In genomic region chr17:42321555-42321954, GRCh38 we compare ENCODE assay signal across 16 cellular contexts. TPM values are rescaled to one million over a fixed set of nuclear protein-coding genes. Genes with fewer than 3 reads are reported as not detected.
DNase-seq lines count a peak whose midpoint lies in the region; ATAC-seq and TF ChIP-seq lines count a peak whose summit lies in the region.
"Had no signal": no experiment of that assay in that cellular context is flagged by ENCODE, and none has a peak within 500 bp of the region (broad histone marks: within the 10 kb centered on the region; RNA-seq: fewer than 3 reads in every experiment).

No MANE protein-coding gene starts in this region.

- H3K27ac Mint-ChIP-seq in CD4-positive, alpha-beta memory T cell: peak overlapping the region in 6 of 7 donors; percentile 46 to 86 (median 77)
- peak overlapping the region; percentile 63 for H3K27ac Mint-ChIP-seq in chondrocyte (ENCODE audit: unreplicated experiment)
- H3K27ac Mint-ChIP-seq: activated B cell treated with CpG ODN at 0.5 μM for 24 hours, nephron progenitor cell had no signal

- peaks cover 42% of the 10 kb centered on the region for H3K36me3 ChIP-seq in CD4-positive, alpha-beta memory T cell (ENCODE audit: insufficient read depth, low read length)
- H3K36me3 ChIP-seq in Panc1 (ENCODE audit: control insufficient read depth, insufficient read depth, low read length) (peaks cover 10% of the 10 kb centered on the region; the same call in 1 of the 2 replicates), gastrocnemius medialis (peaks cover 0 to 87% of the 10 kb centered on the region in 2 donors)

- intact Hi-C loops in CD4-positive, alpha-beta memory T cell (cut with micrococcal nuclease): loop anchor here (5.0 kb wide), 1 partner anchor 66 kb away; the partner anchor contains the start of gene STAT3
- intact Hi-C loops in Panc1 (cut with micrococcal nuclease; ENCODE audit: unreplicated experiment): loop anchor here (10.0 kb wide), 1 partner anchor 63 kb away; the partner anchor contains the start of gene STAT3
- intact Hi-C loops in gastrocnemius medialis (cut with DNase I; ENCODE audit: low total_unique reads): loop anchor here (5.0 kb wide), 1 partner anchor 196 kb away; no protein-coding TSS in a partner anchor
- intact Hi-C loops in left colon (cut with DNase I, micrococcal nuclease): no loop called here

- no peak overlapping the region for H3K27ac ChIP-seq in CD4-positive, alpha-beta memory T cell (ENCODE audit: low read depth, low read length)
- peak overlapping the region; percentile 98 for H3K27ac ChIP-seq in Panc1 (ENCODE audit: low read length)
- peak overlapping the region in 1 of 4 donors; percentile 47 for H3K27ac ChIP-seq in gastrocnemius medialis

- H3K4me3 Mint-ChIP-seq in CD4-positive, alpha-beta memory T cell: peak overlapping the region in 1 of 8 donors; percentile 43
- H3K4me3 Mint-ChIP-seq in chondrocyte (ENCODE audit: unreplicated experiment): no peak overlapping the region
- H3K4me3 Mint-ChIP-seq: activated B cell treated with CpG ODN at 0.5 μM for 24 hours, nephron progenitor cell had no signal

- H3K27me3 ChIP-seq in CD4-positive, alpha-beta memory T cell (ENCODE audit: insufficient read depth, low read length): no peaks in the 10 kb centered on the region
- no peaks in the 10 kb centered on the region for H3K27me3 ChIP-seq in Panc1 (ENCODE audit: control insufficient read depth, insufficient read depth, low read length)
- H3K27me3 ChIP-seq in gastrocnemius medialis: no peaks in the 10 kb centered on the region
- H3K27me3 ChIP-seq: Peyer's patch, suprapubic skin had no signal

- H3K36me3 Mint-ChIP-seq in CD4-positive, alpha-beta memory T cell: peaks cover 46 to 70% of the 10 kb centered on the region in 2 donors
- peaks cover 48% of the 10 kb centered on the region for H3K36me3 Mint-ChIP-seq in chondrocyte (ENCODE audit: low read depth)

- peaks cover 27% of the 10 kb centered on the region for H3K4me1 ChIP-seq in CD4-positive, alpha-beta memory T cell (ENCODE audit: insufficient read depth, low read length)
- H3K4me1 ChIP-seq in Panc1 (ENCODE audit: control insufficient read depth, insufficient read depth, low read length) (peaks cover 49% of the 10 kb centered on the region), gastrocnemius medialis (peaks cover 8 to 22% of the 10 kb centered on the region in 2 donors)

- H3K9me3 ChIP-seq in CD4-positive, alpha-beta memory T cell (ENCODE audit: control insufficient read depth in 1 of 2, low read length in 2 of 2): no peaks in the 10 kb centered on the region
- no peaks in the 10 kb centered on the region for H3K9me3 ChIP-seq in Panc1 (ENCODE audit: control insufficient read depth, insufficient read depth, low read depth, low read length)
- H3K9me3 ChIP-seq in gastrocnemius medialis: no peaks in the 10 kb centered on the region
- H3K9me3 ChIP-seq: Peyer's patch, SK-N-SH, suprapubic skin had no signal

- POLR2A ChIA-PET in CD4-positive, alpha-beta memory T cell (lab: Charles Lee; ENCODE audit: partially characterized antibody): interaction anchor here (0.7 to 4.3 kb wide), 7 partner anchors 9 to 93 kb away, joined by 3 to 30 read pairs (median 5); partner anchors contain the start of gene STAT3
- POLR2A ChIA-PET in Panc1 (lab: Charles Lee): no interaction called here

- no peak for DNase-seq in CD4-positive, alpha-beta memory T cell
- DNase-seq in G401 (ENCODE audit: low spot score) (peak; percentile 92), Panc1 (ENCODE audit: low read depth, low spot score) (no peak), chondrocyte (ENCODE audit: low spot score) (no peak), SKM-1 (lab: John Stamatoyannopoulos, UW; ENCODE audit: unreplicated experiment) (no peak), gastrocnemius medialis (no peak), left colon (no peak)
- DNase-seq: activated B cell treated with CpG ODN at 0.5 μM for 24 hours; activated CD8-positive, alpha-beta memory T cell treated with anti-CD3 and anti-CD28 coated beads, Interleukin-2, amount 50 U/mL, for 48 hours; amniotic stem cell; NCI-H510A; nephron progenitor cell; Peyer's patch; SK-N-SH had no signal

- H3K27me3 Mint-ChIP-seq in CD4-positive, alpha-beta memory T cell: no peaks in the 10 kb centered on the region
- H3K27me3 Mint-ChIP-seq in chondrocyte (ENCODE audit: low read depth): no peaks in the 10 kb centered on the region
- H3K27me3 Mint-ChIP-seq: activated B cell treated with CpG ODN at 0.5 μM for 24 hours had no signal

- peaks cover 0 to 3% (median 0%) of the 10 kb centered on the region in 8 donors for H3K9me3 Mint-ChIP-seq in CD4-positive, alpha-beta memory T cell
- H3K9me3 Mint-ChIP-seq in chondrocyte (ENCODE audit: low read depth): no peaks in the 10 kb centered on the region
- H3K9me3 Mint-ChIP-seq: activated B cell treated with CpG ODN at 0.5 μM for 24 hours, nephron progenitor cell had no signal

- ATAC-seq in Panc1: no peak
- no peak for ATAC-seq in gastrocnemius medialis
- no peak for ATAC-seq in GM21367 (IDR thresholded peaks at IDR 0.05; ENCODE audit: unreplicated experiment)
- no peak for ATAC-seq in left colon

- BruUV-seq in Panc1 (replicated peaks; lab: Mats Ljungman, UMichigan): TSS peak; percentile 59

- CTCF ChIA-PET in CD4-positive, alpha-beta memory T cell (lab: Charles Lee; ENCODE audit: partially characterized antibody): interaction anchor here (0.6 to 21.6 kb wide), 11 partner anchors 9 to 284 kb away, joined by 3 to 504 read pairs (median 4); partner anchors contain the start of gene STAT3
- CTCF ChIA-PET in Panc1 (lab: Charles Lee): interaction anchor here (0.7 kb wide), 1 partner anchor 56 kb away, joined by 5 read pairs; no protein-coding TSS in a partner anchor

- no peak for TF ChIP-seq CTCF in Panc1 (IDR thresholded peaks at IDR 0.05)
- no peak for TF ChIP-seq CTCF in chondrocyte (IDR thresholded peaks at IDR 0.05)
- no peak for TF ChIP-seq CTCF in gastrocnemius medialis (IDR thresholded peaks at IDR 0.05 in 4 of 5, conservative IDR thresholded peaks at IDR 0.05 in 1 of 5)

- no peak overlapping the region for H3K4me3 ChIP-seq in CD4-positive, alpha-beta memory T cell (ENCODE audit: low read length in 2 of 2)
- no peak overlapping the region for H3K4me3 ChIP-seq in Panc1 (ENCODE audit: low read depth in 2 of 2, low read length in 2 of 2)
- H3K4me3 ChIP-seq in gastrocnemius medialis: no peak overlapping the region
- H3K4me3 ChIP-seq: Peyer's patch, suprapubic skin had no signal

- H3K4me1 Mint-ChIP-seq in CD4-positive, alpha-beta memory T cell: peaks cover 22 to 49% (median 37%) of the 10 kb centered on the region in 4 donors
- peaks cover 27% of the 10 kb centered on the region for H3K4me1 Mint-ChIP-seq in chondrocyte (ENCODE audit: low read depth)

- in situ Hi-C loops in G401 (cut with HindIII; ENCODE audit: low sequenced_read_pairs): loop anchor here (25.0 kb wide), 1 partner anchor 109 kb away; no protein-coding TSS in a partner anchor
- in situ Hi-C loops in Panc1 (cut with HindIII; ENCODE audit: low pct_unique_long_range_greater_than_20kb, low sequenced_read_pairs): no loop called here
- in situ Hi-C loops in gastrocnemius medialis (cut with MboI; ENCODE audit: low sequenced_read_pairs in 4 of 4): loop anchor here (5.0 kb wide), 2 partner anchors 86 to 206 kb away; no protein-coding TSS in a partner anchor

- TF ChIP-seq POLR2A in gastrocnemius medialis (IDR thresholded peaks at IDR 0.05): no peak

RNA-seq across cellular contexts. Expression of gene STAT5A, which starts 33.3 kb away (rescaled TPM):
- 100 to 1,000 TPM; 130 to 133 TPM for total RNA-seq in CD4-positive, alpha-beta memory T cell
- polyA plus RNA-seq in CD4-positive, alpha-beta memory T cell: 10 to 100 TPM; 66.7 to 94.6 TPM
- total RNA-seq in G401 (2014; rRNA removed; shearing (Covaris generic)): 0.18 and 0.31 TPM in 2 replicates
- total RNA-seq in Panc1 (2021; ENCODE audit: unreplicated experiment) (26.7 TPM), chondrocyte (12.2 to 17.6 TPM (median 14.3 TPM) in 3 replicates), gastrocnemius medialis (10 to 100 TPM; 36.0 to 87.0 (median 60.7) TPM), left colon (10 to 100 TPM; 19.8 to 28.1 TPM)
- 37.3 TPM for polyA plus RNA-seq in Panc1 (2012; ENCODE audit: insufficient read length)

RNA-seq across cellular contexts. Expression of gene STAT5B, which starts 45.4 kb away (rescaled TPM):
- 100 to 1,000 TPM; 244 to 261 TPM for total RNA-seq in CD4-positive, alpha-beta memory T cell
- polyA plus RNA-seq in CD4-positive, alpha-beta memory T cell: 100 to 1,000 TPM in 1 of 2 donors, 10 to 100 TPM in 1; 91.3 to 146 TPM
- 10.4 and 15.8 TPM in 2 replicates for total RNA-seq in G401 (2014; rRNA removed; shearing (Covaris generic))
- 102 TPM for total RNA-seq in Panc1 (2021; ENCODE audit: unreplicated experiment)
- polyA plus RNA-seq in Panc1 (2012; ENCODE audit: insufficient read length): 66.5 TPM
- total RNA-seq in chondrocyte: 29.5 to 32.8 TPM (median 31.0 TPM) in 3 replicates
- 100 to 1,000 TPM in 1 of 4 donors, 10 to 100 TPM in 3; 77.3 to 150 (median 80.7) TPM for total RNA-seq in gastrocnemius medialis
- 10 to 100 TPM; 34.2 to 39.2 TPM for total RNA-seq in left colon

Comparison
In these comparisons a context has a peak if more than half of its experiments do, and no peak if none do; other contexts are left out.
1. RNA of gene STAT5A, which starts 33.3 kb away (total RNA-seq): 130 to 133 TPM in CD4-positive, alpha-beta memory T cell, 36.0 to 87.0 TPM in gastrocnemius medialis, 19.8 to 28.1 TPM in left colon, 26.7 TPM in Panc1 (single experiment) and 12.2 to 17.6 TPM in chondrocyte; 0.18 to 0.31 TPM in G401; every median in the first group is over 10 times any median in the second.
2. intact Hi-C loops: an anchor here in CD4-positive, alpha-beta memory T cell (5.0 kb wide), Panc1 (10.0 kb wide) and gastrocnemius medialis (5.0 kb wide); none called in left colon.